26 cellular contexts compared by ENCODE assay signal in genomic region chr16:52558448-52558847, GRCh38. TPM values are rescaled to one million over a fixed set of nuclear protein-coding genes. Genes with fewer than 3 reads are reported as not detected.
"Had no signal": no experiment of that assay in that cellular context is flagged by ENCODE, and none has a peak within 500 bp of the region (broad histone marks: within the 10 kb centered on the region; RNA-seq: fewer than 3 reads in every experiment).

No MANE protein-coding gene starts in this region.

- H3K4me1 Mint-ChIP-seq: activated B cell treated with CpG ODN at 0.5 μM for 24 hours; activated CD4-positive, alpha-beta T cell treated with anti-CD3 and anti-CD28 coated beads for 36 hours; activated CD8-positive, alpha-beta memory T cell treated with anti-CD3 and anti-CD28 coated beads, Interleukin-2, amount 10 ng/mL, durations not matched to agents 7 days and 5 days; nephron; stimulated activated naive B cell treated with anti-CD40 and anti-IgM and Interleukin-4, amounts not matched to agents 10 μg/mL and 1 μg/mL and 100 μg/mL, for 72 hours had no signal

- H3K4me3 ChIP-seq: breast epithelium, heart left ventricle, lung, mucosa of descending colon, smooth muscle cell, suprapubic skin, tibial nerve had no signal

- H3K27ac Mint-ChIP-seq: activated B cell treated with CpG ODN at 0.5 μM for 24 hours; activated CD4-positive, alpha-beta T cell treated with anti-CD3 and anti-CD28 coated beads for 36 hours; activated CD8-positive, alpha-beta memory T cell treated with anti-CD3 and anti-CD28 coated beads, Interleukin-2, amount 10 ng/mL, durations not matched to agents 7 days and 5 days; activated CD8-positive, alpha-beta T cell treated with anti-CD3 and anti-CD28 coated beads, Interleukin-2, amount 10 ng/mL, durations not matched to agents 7 days and 5 days; activated naive CD4-positive, alpha-beta T cell treated with anti-CD3 and anti-CD28 coated beads, Interleukin-2, amount 50 U/mL, for 72 hours; activated T-cell treated with anti-CD3 and anti-CD28 coated beads, Interleukin-2, amount 50 U/mL, for 72 hours; dendritic cell treated with granulocyte-macrophage colony-stimulating factor and Interleukin-4, amounts not matched to agents 40 ng/mL and 50 ng/mL, for 4 days; endodermal cell; nephron; stimulated activated naive B cell treated with anti-CD40 and anti-IgM and Interleukin-4, amounts not matched to agents 10 μg/mL and 1 μg/mL and 100 μg/mL, for 72 hours had no signal

- H3K36me3 ChIP-seq: breast epithelium, heart left ventricle, neutrophil, suprapubic skin, tibial nerve had no signal

- H3K9me3 ChIP-seq: breast epithelium, heart left ventricle, mucosa of descending colon, neutrophil, suprapubic skin had no signal

- H3K4me2 ChIP-seq: smooth muscle cell had no signal

- H3K27me3 Mint-ChIP-seq: activated B cell treated with CpG ODN at 0.5 μM for 24 hours; activated CD8-positive, alpha-beta memory T cell treated with anti-CD3 and anti-CD28 coated beads, Interleukin-2, amount 10 ng/mL, durations not matched to agents 7 days and 5 days; dendritic cell treated with granulocyte-macrophage colony-stimulating factor and Interleukin-4, amounts not matched to agents 40 ng/mL and 50 ng/mL, for 4 days had no signal

- DNase-seq: activated B cell treated with CpG ODN at 0.5 μM for 24 hours; activated CD4-positive, alpha-beta T cell treated with anti-CD3 and anti-CD28 coated beads for 36 hours; activated CD8-positive, alpha-beta memory T cell treated with anti-CD3 and anti-CD28 coated beads, Interleukin-2, amount 10 ng/mL, durations not matched to agents 7 days and 5 days; activated CD8-positive, alpha-beta T cell treated with anti-CD3 and anti-CD28 coated beads, Interleukin-2, amount 10 ng/mL, durations not matched to agents 7 days and 5 days; activated naive CD4-positive, alpha-beta T cell; activated T-cell treated with anti-CD3 and anti-CD28 coated beads, Interleukin-2, amount 50 U/mL, for 72 hours; central memory CD4-positive, alpha-beta T cell; endodermal cell; foreskin keratinocyte; heart left ventricle; kidney glomerular epithelial cell; mucosa of descending colon; stimulated activated CD4-positive, alpha-beta T cell treated with anti-CD3 and anti-CD28 coated beads, Interleukin-1b, Interleukin-23, amount 100 ng/mL, for 48 hours; stimulated activated naive B cell treated with anti-CD40 and anti-IgM and Interleukin-4, amounts not matched to agents 10 μg/mL and 1 μg/mL and 100 μg/mL, for 72 hours; T-helper 2 cell had no signal

- H3K9me3 Mint-ChIP-seq: activated B cell treated with CpG ODN at 0.5 μM for 24 hours had no signal

- H3K27ac ChIP-seq: breast epithelium, foreskin keratinocyte, heart left ventricle, neutrophil, suprapubic skin, tibial nerve had no signal

- H3K4me3 Mint-ChIP-seq: activated B cell treated with CpG ODN at 0.5 μM for 24 hours; activated CD4-positive, alpha-beta T cell treated with anti-CD3 and anti-CD28 coated beads for 36 hours; activated CD8-positive, alpha-beta memory T cell treated with anti-CD3 and anti-CD28 coated beads, Interleukin-2, amount 10 ng/mL, durations not matched to agents 7 days and 5 days; activated CD8-positive, alpha-beta T cell treated with anti-CD3 and anti-CD28 coated beads, Interleukin-2, amount 10 ng/mL, durations not matched to agents 7 days and 5 days; activated T-cell treated with anti-CD3 and anti-CD28 coated beads, Interleukin-2, amount 50 U/mL, for 72 hours; dendritic cell treated with granulocyte-macrophage colony-stimulating factor and Interleukin-4, amounts not matched to agents 40 ng/mL and 50 ng/mL, for 4 days; endodermal cell; stimulated activated naive B cell treated with anti-CD40 and anti-IgM and Interleukin-4, amounts not matched to agents 10 μg/mL and 1 μg/mL and 100 μg/mL, for 72 hours had no signal

- H3K36me3 Mint-ChIP-seq: activated CD8-positive, alpha-beta memory T cell treated with anti-CD3 and anti-CD28 coated beads, Interleukin-2, amount 10 ng/mL, durations not matched to agents 7 days and 5 days; activated naive CD4-positive, alpha-beta T cell treated with anti-CD3 and anti-CD28 coated beads, Interleukin-2, amount 50 U/mL, for 72 hours; stimulated activated naive B cell treated with anti-CD40 and anti-IgM and Interleukin-4, amounts not matched to agents 10 μg/mL and 1 μg/mL and 100 μg/mL, for 72 hours had no signal

- H3K4me1 ChIP-seq: foreskin keratinocyte, heart left ventricle, suprapubic skin, tibial nerve had no signal

- H3K27me3 ChIP-seq: breast epithelium, foreskin keratinocyte, neutrophil, tibial nerve had no signal

RNA-seq across cellular contexts. Expression of gene TOX3, which starts 11.5 kb away (rescaled TPM):
- total RNA-seq: activated B cell treated with CpG ODN at 0.5 μM for 24 hours; activated CD4-positive, alpha-beta T cell treated with anti-CD3 and anti-CD28 coated beads for 36 hours; activated CD8-positive, alpha-beta memory T cell treated with anti-CD3 and anti-CD28 coated beads, Interleukin-2, amount 10 ng/mL, durations not matched to agents 7 days and 5 days; activated CD8-positive, alpha-beta T cell treated with anti-CD3 and anti-CD28 coated beads, Interleukin-2, amount 10 ng/mL, durations not matched to agents 7 days and 5 days; activated naive CD4-positive, alpha-beta T cell treated with anti-CD3 and anti-CD28 coated beads, Interleukin-2, amount 50 U/mL, for 72 hours; activated T-cell treated with anti-CD3 and anti-CD28 coated beads, Interleukin-2, amount 50 U/mL, for 72 hours; foreskin keratinocyte; mesenteric fat pad; posterior vena cava had no signal
- polyA plus RNA-seq: heart left ventricle had no signal
